ENCODE assay signal across 1 cellular context in genomic region chr17:64984181-64984580, GRCh38.
TF ChIP-seq lines count a peak whose summit lies in the region.

No MANE protein-coding gene starts in this region.

TF ChIP-seq in K562, 482 proteins besides CTCF, POLR2A, EP300 and RAD21 (continued from another document):
- no peak for TF ChIP-seq HDAC3 (IDR thresholded peaks at IDR 0.05; ENCODE audit: borderline replicate concordance, partially characterized antibody)
- TF ChIP-seq RUNX1 (IDR thresholded peaks at IDR 0.05; ENCODE audit: low read depth), result no peak
- no peak for TF ChIP-seq ZNF408 (CRISPR knock-in tag; IDR thresholded peaks at IDR 0.05; ENCODE audit: low read depth)
- TF ChIP-seq HCFC1 (IDR thresholded peaks at IDR 0.05; ENCODE audit: low read depth, low read length), result no peak
- TF ChIP-seq ARID3A (IDR thresholded peaks at IDR 0.05; ENCODE audit: borderline replicate concordance, low read depth, low read length), result no peak
- no peak for TF ChIP-seq POLR2AphosphoS5 (IDR thresholded peaks at IDR 0.05; ENCODE audit: control insufficient read depth, insufficient read depth, low read depth, low read length)
- TF ChIP-seq, protein P1, sequence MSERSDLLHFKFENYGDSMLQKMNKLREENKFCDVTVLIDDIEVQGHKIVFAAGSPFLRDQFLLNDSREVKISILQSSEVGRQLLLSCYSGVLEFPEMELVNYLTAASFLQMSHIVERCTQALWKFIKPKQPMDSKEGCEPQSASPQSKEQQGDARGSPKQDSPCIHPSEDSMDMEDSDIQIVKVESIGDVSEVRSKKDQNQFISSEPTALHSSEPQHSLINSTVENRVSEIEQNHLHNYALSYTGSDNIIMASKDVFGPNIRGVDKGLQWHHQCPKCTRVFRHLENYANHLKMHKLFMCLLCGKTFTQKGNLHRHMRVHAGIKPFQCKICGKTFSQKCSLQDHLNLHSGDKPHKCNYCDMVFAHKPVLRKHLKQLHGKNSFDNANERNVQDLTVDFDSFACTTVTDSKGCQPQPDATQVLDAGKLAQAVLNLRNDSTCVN (CRISPR knock-in tag; IDR thresholded peaks at IDR 0.05), result no peak
- TF ChIP-seq ARID2 (IDR thresholded peaks at IDR 0.05), result no peak
- no peak for TF ChIP-seq FOXM1 (IDR thresholded peaks at IDR 0.05; ENCODE audit: low read depth)
- TF ChIP-seq FOXM1 (CRISPR knock-in tag; IDR thresholded peaks at IDR 0.05; ENCODE audit: low read depth), result no peak
